1 cellular context compared by ENCODE assay signal in the genomic region with DNA sequence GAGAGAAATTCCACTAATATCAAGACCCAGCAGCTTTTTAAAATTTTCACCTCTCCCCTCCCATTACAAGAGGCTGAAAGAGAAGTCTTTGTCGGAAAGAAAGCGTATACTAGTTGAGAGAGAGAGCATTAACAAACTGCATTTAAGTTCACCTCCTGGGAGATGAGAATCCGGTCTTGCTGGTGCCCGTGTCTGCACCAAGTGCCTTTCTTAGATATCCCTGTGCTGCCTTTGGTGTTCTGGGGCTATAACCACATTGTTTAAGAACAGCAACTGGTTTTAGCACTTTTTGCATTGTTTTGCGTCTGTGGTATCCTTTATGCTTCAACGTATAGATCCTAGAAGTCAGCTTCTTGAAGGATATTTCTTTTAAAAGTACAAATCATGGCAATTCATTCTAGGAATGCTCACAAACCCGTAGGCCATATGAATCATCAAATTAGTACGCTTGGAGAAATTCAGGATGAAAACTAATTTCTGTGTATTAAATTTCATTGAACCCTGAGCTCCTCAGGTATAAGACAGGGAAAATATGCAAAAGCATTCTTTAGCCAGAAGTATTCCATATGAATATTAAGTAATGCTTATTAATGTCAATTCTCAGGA.
TF ChIP-seq lines count a peak whose summit lies in the region.

No MANE protein-coding gene starts in this region.

TF ChIP-seq in GM23338, 12 proteins besides CTCF, POLR2A, EP300 and RAD21 (continued from another document):
- TF ChIP-seq, protein P1, sequence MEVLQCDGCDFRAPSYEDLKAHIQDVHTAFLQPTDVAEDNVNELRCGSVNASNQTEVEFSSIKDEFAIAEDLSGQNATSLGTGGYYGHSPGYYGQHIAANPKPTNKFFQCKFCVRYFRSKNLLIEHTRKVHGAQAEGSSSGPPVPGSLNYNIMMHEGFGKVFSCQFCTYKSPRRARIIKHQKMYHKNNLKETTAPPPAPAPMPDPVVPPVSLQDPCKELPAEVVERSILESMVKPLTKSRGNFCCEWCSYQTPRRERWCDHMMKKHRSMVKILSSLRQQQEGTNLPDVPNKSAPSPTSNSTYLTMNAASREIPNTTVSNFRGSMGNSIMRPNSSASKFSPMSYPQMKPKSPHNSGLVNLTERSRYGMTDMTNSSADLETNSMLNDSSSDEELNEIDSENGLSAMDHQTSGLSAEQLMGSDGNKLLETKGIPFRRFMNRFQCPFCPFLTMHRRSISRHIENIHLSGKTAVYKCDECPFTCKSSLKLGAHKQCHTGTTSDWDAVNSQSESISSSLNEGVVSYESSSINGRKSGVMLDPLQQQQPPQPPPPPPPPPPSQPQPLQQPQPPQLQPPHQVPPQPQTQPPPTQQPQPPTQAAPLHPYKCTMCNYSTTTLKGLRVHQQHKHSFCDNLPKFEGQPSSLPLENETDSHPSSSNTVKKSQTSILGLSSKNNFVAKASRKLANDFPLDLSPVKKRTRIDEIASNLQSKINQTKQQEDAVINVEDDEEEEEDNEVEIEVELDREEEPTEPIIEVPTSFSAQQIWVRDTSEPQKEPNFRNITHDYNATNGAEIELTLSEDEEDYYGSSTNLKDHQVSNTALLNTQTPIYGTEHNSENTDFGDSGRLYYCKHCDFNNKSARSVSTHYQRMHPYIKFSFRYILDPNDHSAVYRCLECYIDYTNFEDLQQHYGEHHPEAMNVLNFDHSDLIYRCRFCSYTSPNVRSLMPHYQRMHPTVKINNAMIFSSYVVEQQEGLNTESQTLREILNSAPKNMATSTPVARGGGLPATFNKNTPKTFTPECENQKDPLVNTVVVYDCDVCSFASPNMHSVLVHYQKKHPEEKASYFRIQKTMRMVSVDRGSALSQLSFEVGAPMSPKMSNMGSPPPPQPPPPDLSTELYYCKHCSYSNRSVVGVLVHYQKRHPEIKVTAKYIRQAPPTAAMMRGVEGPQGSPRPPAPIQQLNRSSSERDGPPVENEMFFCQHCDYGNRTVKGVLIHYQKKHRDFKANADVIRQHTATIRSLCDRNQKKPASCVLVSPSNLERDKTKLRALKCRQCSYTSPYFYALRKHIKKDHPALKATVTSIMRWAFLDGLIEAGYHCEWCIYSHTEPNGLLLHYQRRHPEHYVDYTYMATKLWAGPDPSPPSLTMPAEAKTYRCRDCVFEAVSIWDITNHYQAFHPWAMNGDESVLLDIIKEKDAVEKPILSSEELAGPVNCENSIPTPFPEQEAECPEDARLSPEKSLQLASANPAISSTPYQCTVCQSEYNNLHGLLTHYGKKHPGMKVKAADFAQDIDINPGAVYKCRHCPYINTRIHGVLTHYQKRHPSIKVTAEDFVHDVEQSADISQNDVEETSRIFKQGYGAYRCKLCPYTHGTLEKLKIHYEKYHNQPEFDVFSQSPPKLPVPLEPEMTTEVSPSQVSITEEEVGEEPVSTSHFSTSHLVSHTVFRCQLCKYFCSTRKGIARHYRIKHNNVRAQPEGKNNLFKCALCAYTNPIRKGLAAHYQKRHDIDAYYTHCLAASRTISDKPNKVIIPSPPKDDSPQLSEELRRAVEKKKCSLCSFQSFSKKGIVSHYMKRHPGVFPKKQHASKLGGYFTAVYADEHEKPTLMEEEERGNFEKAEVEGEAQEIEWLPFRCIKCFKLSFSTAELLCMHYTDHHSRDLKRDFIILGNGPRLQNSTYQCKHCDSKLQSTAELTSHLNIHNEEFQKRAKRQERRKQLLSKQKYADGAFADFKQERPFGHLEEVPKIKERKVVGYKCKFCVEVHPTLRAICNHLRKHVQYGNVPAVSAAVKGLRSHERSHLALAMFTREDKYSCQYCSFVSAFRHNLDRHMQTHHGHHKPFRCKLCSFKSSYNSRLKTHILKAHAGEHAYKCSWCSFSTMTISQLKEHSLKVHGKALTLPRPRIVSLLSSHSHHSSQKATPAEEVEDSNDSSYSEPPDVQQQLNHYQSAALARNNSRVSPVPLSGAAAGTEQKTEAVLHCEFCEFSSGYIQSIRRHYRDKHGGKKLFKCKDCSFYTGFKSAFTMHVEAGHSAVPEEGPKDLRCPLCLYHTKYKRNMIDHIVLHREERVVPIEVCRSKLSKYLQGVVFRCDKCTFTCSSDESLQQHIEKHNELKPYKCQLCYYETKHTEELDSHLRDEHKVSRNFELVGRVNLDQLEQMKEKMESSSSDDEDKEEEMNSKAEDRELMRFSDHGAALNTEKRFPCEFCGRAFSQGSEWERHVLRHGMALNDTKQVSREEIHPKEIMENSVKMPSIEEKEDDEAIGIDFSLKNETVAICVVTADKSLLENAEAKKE (CRISPR knock-in tag; IDR thresholded peaks at IDR 0.05), result no peak
- TF ChIP-seq JUNB (IDR thresholded peaks at IDR 0.05; ENCODE audit: unreplicated experiment) (no peak), ZNF331 (CRISPR knock-in tag; IDR thresholded peaks at IDR 0.05; ENCODE audit: low read depth) (no peak), POLR2AphosphoS5 (IDR thresholded peaks at IDR 0.05; ENCODE audit: low read depth) (no peak), ZNF114 (CRISPR knock-in tag; IDR thresholded peaks at IDR 0.05) (no peak)
- TF ChIP-seq, protein P2, sequence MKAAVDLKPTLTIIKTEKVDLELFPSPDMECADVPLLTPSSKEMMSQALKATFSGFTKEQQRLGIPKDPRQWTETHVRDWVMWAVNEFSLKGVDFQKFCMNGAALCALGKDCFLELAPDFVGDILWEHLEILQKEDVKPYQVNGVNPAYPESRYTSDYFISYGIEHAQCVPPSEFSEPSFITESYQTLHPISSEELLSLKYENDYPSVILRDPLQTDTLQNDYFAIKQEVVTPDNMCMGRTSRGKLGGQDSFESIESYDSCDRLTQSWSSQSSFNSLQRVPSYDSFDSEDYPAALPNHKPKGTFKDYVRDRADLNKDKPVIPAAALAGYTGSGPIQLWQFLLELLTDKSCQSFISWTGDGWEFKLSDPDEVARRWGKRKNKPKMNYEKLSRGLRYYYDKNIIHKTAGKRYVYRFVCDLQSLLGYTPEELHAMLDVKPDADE (IDR thresholded peaks at IDR 0.05), result no peak
- TF ChIP-seq, protein P3, sequence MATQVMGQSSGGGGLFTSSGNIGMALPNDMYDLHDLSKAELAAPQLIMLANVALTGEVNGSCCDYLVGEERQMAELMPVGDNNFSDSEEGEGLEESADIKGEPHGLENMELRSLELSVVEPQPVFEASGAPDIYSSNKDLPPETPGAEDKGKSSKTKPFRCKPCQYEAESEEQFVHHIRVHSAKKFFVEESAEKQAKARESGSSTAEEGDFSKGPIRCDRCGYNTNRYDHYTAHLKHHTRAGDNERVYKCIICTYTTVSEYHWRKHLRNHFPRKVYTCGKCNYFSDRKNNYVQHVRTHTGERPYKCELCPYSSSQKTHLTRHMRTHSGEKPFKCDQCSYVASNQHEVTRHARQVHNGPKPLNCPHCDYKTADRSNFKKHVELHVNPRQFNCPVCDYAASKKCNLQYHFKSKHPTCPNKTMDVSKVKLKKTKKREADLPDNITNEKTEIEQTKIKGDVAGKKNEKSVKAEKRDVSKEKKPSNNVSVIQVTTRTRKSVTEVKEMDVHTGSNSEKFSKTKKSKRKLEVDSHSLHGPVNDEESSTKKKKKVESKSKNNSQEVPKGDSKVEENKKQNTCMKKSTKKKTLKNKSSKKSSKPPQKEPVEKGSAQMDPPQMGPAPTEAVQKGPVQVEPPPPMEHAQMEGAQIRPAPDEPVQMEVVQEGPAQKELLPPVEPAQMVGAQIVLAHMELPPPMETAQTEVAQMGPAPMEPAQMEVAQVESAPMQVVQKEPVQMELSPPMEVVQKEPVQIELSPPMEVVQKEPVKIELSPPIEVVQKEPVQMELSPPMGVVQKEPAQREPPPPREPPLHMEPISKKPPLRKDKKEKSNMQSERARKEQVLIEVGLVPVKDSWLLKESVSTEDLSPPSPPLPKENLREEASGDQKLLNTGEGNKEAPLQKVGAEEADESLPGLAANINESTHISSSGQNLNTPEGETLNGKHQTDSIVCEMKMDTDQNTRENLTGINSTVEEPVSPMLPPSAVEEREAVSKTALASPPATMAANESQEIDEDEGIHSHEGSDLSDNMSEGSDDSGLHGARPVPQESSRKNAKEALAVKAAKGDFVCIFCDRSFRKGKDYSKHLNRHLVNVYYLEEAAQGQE (IDR thresholded peaks at IDR 0.05; ENCODE audit: unreplicated experiment), result no peak
